Comparison of ENCODE assay signal across 2 cellular contexts in the genomic region with DNA sequence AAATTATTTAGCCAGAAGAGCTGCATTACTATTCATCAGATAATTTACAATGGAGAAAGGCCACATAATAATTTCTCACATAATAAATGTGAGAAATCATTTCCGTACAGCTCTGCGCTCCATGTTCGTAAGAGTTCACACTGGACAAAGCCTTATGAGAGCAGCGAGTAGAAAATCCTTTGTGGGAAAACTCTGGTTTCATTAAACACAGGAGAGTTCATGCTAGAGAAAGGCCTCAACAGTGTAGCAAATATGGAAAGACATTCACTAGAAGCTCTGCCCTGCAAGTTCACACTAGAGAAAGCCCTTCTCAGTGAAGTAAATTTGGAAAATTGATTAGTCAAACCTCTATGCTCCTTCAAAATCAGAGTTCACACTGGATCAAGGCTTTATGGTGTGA.
TF ChIP-seq lines count a peak whose summit lies in the region.

No MANE protein-coding gene starts in this region.

TF ChIP-seq in HepG2, 621 proteins besides CTCF, POLR2A, EP300 and RAD21:
- TF ChIP-seq, protein P1, sequence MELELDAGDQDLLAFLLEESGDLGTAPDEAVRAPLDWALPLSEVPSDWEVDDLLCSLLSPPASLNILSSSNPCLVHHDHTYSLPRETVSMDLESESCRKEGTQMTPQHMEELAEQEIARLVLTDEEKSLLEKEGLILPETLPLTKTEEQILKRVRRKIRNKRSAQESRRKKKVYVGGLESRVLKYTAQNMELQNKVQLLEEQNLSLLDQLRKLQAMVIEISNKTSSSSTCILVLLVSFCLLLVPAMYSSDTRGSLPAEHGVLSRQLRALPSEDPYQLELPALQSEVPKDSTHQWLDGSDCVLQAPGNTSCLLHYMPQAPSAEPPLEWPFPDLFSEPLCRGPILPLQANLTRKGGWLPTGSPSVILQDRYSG (CRISPR knock-in tag; IDR thresholded peaks at IDR 0.05): no peak
- no peak for TF ChIP-seq POLR2AphosphoS5 (IDR thresholded peaks at IDR 0.05; ENCODE audit: low read depth, low read length)
- TF ChIP-seq ZNF432 (CRISPR knock-in tag; IDR thresholded peaks at IDR 0.05; ENCODE audit: borderline replicate concordance): no peak
- TF ChIP-seq RBFOX2 (IDR thresholded peaks at IDR 0.05; ENCODE audit: low read depth, low read length): peak; percentile 48
- no peak for TF ChIP-seq ELF3 (CRISPR knock-in tag; IDR thresholded peaks at IDR 0.05)
- TF ChIP-seq, protein P2, sequence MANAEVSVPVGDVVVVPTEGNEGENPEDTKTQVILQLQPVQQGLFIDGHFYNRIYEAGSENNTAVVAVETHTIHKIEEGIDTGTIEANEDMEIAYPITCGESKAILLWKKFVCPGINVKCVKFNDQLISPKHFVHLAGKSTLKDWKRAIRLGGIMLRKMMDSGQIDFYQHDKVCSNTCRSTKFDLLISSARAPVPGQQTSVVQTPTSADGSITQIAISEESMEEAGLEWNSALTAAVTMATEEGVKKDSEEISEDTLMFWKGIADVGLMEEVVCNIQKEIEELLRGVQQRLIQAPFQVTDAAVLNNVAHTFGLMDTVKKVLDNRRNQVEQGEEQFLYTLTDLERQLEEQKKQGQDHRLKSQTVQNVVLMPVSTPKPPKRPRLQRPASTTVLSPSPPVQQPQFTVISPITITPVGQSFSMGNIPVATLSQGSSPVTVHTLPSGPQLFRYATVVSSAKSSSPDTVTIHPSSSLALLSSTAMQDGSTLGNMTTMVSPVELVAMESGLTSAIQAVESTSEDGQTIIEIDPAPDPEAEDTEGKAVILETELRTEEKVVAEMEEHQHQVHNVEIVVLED (CRISPR knock-in tag; IDR thresholded peaks at IDR 0.05; ENCODE audit: borderline replicate concordance): no peak

TF ChIP-seq in liver, 16 proteins besides CTCF, POLR2A, EP300 and RAD21:
- TF ChIP-seq RXRA (IDR thresholded peaks at IDR 0.05) (no peak), TAF1 (conservative IDR thresholded peaks at IDR 0.05) (no peak), JUND (IDR thresholded peaks at IDR 0.05) (no peak), NR2F2 (IDR thresholded peaks at IDR 0.05) (no peak), HNF4G (IDR thresholded peaks at IDR 0.05) (no peak), YY1 (IDR thresholded peaks at IDR 0.05) (no peak), FOXA2 (IDR thresholded peaks at IDR 0.05) (no peak)
- TF ChIP-seq, protein P3, sequence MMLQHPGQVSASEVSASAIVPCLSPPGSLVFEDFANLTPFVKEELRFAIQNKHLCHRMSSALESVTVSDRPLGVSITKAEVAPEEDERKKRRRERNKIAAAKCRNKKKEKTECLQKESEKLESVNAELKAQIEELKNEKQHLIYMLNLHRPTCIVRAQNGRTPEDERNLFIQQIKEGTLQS (IDR thresholded peaks at IDR 0.05): no peak
- TF ChIP-seq, protein P4, sequence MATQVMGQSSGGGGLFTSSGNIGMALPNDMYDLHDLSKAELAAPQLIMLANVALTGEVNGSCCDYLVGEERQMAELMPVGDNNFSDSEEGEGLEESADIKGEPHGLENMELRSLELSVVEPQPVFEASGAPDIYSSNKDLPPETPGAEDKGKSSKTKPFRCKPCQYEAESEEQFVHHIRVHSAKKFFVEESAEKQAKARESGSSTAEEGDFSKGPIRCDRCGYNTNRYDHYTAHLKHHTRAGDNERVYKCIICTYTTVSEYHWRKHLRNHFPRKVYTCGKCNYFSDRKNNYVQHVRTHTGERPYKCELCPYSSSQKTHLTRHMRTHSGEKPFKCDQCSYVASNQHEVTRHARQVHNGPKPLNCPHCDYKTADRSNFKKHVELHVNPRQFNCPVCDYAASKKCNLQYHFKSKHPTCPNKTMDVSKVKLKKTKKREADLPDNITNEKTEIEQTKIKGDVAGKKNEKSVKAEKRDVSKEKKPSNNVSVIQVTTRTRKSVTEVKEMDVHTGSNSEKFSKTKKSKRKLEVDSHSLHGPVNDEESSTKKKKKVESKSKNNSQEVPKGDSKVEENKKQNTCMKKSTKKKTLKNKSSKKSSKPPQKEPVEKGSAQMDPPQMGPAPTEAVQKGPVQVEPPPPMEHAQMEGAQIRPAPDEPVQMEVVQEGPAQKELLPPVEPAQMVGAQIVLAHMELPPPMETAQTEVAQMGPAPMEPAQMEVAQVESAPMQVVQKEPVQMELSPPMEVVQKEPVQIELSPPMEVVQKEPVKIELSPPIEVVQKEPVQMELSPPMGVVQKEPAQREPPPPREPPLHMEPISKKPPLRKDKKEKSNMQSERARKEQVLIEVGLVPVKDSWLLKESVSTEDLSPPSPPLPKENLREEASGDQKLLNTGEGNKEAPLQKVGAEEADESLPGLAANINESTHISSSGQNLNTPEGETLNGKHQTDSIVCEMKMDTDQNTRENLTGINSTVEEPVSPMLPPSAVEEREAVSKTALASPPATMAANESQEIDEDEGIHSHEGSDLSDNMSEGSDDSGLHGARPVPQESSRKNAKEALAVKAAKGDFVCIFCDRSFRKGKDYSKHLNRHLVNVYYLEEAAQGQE (IDR thresholded peaks at IDR 0.05): no peak
TF ChIP-seq in liver: peak in this region for 0.
